Comparison of ENCODE assay signal across 13 cellular contexts in genomic region chr5:181231444-181231843, GRCh38.
"Had no signal": no experiment of that assay in that cellular context is flagged by ENCODE, and none has a peak within 500 bp of the region (broad histone marks: within the 10 kb centered on the region; RNA-seq: fewer than 3 reads in every experiment).

No MANE protein-coding gene starts in this region.

- H3K4me3 Mint-ChIP-seq: memory B cell; T-helper 2 cell treated with Interferon-gamma antibody and Interleukin-4, amounts not matched to agents 5 μg/mL and 100 μg/mL, for 36 hours had no signal

- DNase-seq: caudate nucleus; colonic mucosa; effector memory CD4-positive, alpha-beta T cell; left ventricle myocardium inferior; pancreas; stimulated activated CD4-positive, alpha-beta T cell treated with anti-CD3 and anti-CD28 coated beads, Interleukin-4, amount 100 ng/mL, for 24 hours; stomach had no signal

- H3K27ac ChIP-seq: colonic mucosa, gastroesophageal sphincter, left ventricle myocardium inferior, pancreas, stomach, thoracic aorta had no signal

- H3K27me3 ChIP-seq: colonic mucosa, gastroesophageal sphincter, pancreas, stomach had no signal

- H3K9me3 ChIP-seq: colonic mucosa, gastroesophageal sphincter, left ventricle myocardium inferior, pancreas, stomach, thoracic aorta had no signal

- H3K27me3 Mint-ChIP-seq: memory B cell had no signal

- H3K9me3 Mint-ChIP-seq: memory B cell; T-helper 2 cell treated with Interferon-gamma antibody and Interleukin-4, amounts not matched to agents 5 μg/mL and 100 μg/mL, for 36 hours had no signal

- H3K4me1 ChIP-seq: colonic mucosa, left ventricle myocardium inferior, pancreas had no signal

- FAIRE-seq: keratinocyte, pancreas had no signal

- H3K4me3 ChIP-seq: colonic mucosa, gastroesophageal sphincter, left ventricle myocardium inferior, pancreas, stomach, thoracic aorta had no signal

- ATAC-seq: activated CD4-positive, CD25-positive, alpha-beta regulatory T cell treated with anti-CD3 and anti-CD28 coated beads, Interleukin-2, amount 50 U/mL, for 24 hours; gastroesophageal sphincter; pancreas had no signal
